In the genomic region with DNA sequence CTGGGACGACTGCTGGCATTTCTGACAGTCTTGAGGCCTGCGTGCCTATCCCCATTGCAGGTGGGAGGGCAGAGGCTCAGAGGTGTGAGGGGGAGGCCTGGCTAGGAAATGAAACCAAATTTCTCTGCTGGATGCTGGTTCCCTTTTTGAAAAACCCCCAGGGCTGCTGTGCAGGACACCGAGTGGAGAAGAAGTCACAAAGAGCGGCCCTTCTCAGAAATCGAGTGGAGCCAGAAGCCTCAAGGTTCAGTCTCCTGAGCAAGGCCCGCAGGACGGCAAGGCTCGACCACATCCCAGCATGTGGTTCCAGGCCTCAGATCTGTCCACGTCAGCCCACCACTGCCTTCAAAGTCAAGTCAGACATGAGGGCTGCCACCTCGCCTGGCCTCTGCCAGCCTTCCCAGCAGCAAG, we compare ENCODE assay signal across 17 cellular contexts.
DNase-seq lines count a peak whose midpoint lies in the region; ATAC-seq and TF ChIP-seq lines count a peak whose summit lies in the region.
"Had no signal": no experiment of that assay in that cellular context is flagged by ENCODE, and none has a peak within 500 bp of the region (broad histone marks: within the 10 kb centered on the region; RNA-seq: fewer than 3 reads in every experiment).

No MANE protein-coding gene starts in this region.

- no peak overlapping the region for H3K4me3 ChIP-seq in Panc1 (ENCODE audit: low read depth in 2 of 2, low read length in 2 of 2)
- no peak overlapping the region for H3K4me3 ChIP-seq in SJCRH30
- H3K4me3 ChIP-seq: A549, esophagus squamous epithelium had no signal

- peak; percentile 46 for DNase-seq in natural killer cell treated with Interleukin-12 subunit alpha and Interleukin-12 subunit beta and Interleukin-15 and Interleukin-18, amount 100 ng/mL, for 72 hours (ENCODE audit: low spot score)
- DNase-seq in natural killer cell (no peak), Panc1 (ENCODE audit: low read depth, low spot score) (no peak), memory B cell (ENCODE audit: low spot score in 2 of 2) (peak in 1 of 2 donors; percentile 17), anterior cingulate cortex (lab: John Stamatoyannopoulos, UW) (no peak), SJCRH30 (no peak)
- DNase-seq: activated CD8-positive, alpha-beta T cell treated with anti-CD3 and anti-CD28 coated beads, Interleukin-2, amount 10 ng/mL, durations not matched to agents 7 days and 5 days; activated naive CD8-positive, alpha-beta T cell treated with anti-CD3 and anti-CD28 coated beads, Interleukin-2, amount 50 U/mL, for 24 hours; CD4-positive, alpha-beta memory T cell; esophagus squamous epithelium; NCI-H1048; NCI-H2171; T-cell had no signal

- peaks cover 7% of the 10 kb centered on the region for H3K27me3 ChIP-seq in Panc1 (ENCODE audit: control insufficient read depth, insufficient read depth, low read length)
- no peaks in the 10 kb centered on the region for H3K27me3 ChIP-seq in SJCRH30

- in situ Hi-C loops in Panc1 (cut with HindIII; ENCODE audit: low pct_unique_long_range_greater_than_20kb, low sequenced_read_pairs), result no loop called here

- peaks cover 3% of the 10 kb centered on the region for H3K9me3 Mint-ChIP-seq in natural killer cell treated with Interleukin-12 subunit alpha and Interleukin-12 subunit beta and Interleukin-15 and Interleukin-18, amount 100 ng/mL, for 72 hours
- H3K9me3 Mint-ChIP-seq in natural killer cell, result peaks cover 4 to 7% of the 10 kb centered on the region in 2 donors
- H3K9me3 Mint-ChIP-seq in memory B cell, result peaks cover 8% of the 10 kb centered on the region

- peaks cover 31 to 40% of the 10 kb centered on the region in 2 donors for H3K27me3 Mint-ChIP-seq in natural killer cell treated with Interleukin-12 subunit alpha and Interleukin-12 subunit beta and Interleukin-15 and Interleukin-18, amount 100 ng/mL, for 72 hours
- peaks cover 32 to 71% of the 10 kb centered on the region in 2 donors for H3K27me3 Mint-ChIP-seq in natural killer cell (ENCODE audit: low read depth in 2 of 2)
- peaks cover 13% of the 10 kb centered on the region for H3K27me3 Mint-ChIP-seq in memory B cell

- H3K36me3 Mint-ChIP-seq in natural killer cell treated with Interleukin-12 subunit alpha and Interleukin-12 subunit beta and Interleukin-15 and Interleukin-18, amount 100 ng/mL, for 72 hours, result peaks cover 16% of the 10 kb centered on the region
- peaks cover 22% of the 10 kb centered on the region for H3K36me3 Mint-ChIP-seq in natural killer cell
- H3K36me3 Mint-ChIP-seq in memory B cell, result peaks cover 4% of the 10 kb centered on the region
- H3K36me3 Mint-ChIP-seq: CD4-positive, alpha-beta memory T cell; stimulated activated effector memory CD8-positive, alpha-beta T cell treated with anti-CD3 and anti-CD28 coated beads, Interleukin-12 subunit alpha, Interleukin-12 subunit beta, amount 100 ng/mL, for 72 hours; T-cell had no signal

- TF ChIP-seq CTCF in natural killer cell (IDR thresholded peaks at IDR 0.05) (no peak), Panc1 (IDR thresholded peaks at IDR 0.05) (no peak)

- H3K4me1 Mint-ChIP-seq in natural killer cell treated with Interleukin-12 subunit alpha and Interleukin-12 subunit beta and Interleukin-15 and Interleukin-18, amount 100 ng/mL, for 72 hours (ENCODE audit: low read depth in 2 of 2), result peaks cover 9 to 16% of the 10 kb centered on the region in 2 donors
- H3K4me1 Mint-ChIP-seq in natural killer cell (peaks cover 23 to 27% of the 10 kb centered on the region in 2 donors), memory B cell (peaks cover 14% of the 10 kb centered on the region)

- CTCF ChIA-PET in Panc1 (lab: Charles Lee), result no interaction called here

- ATAC-seq in natural killer cell treated with Interleukin-12 subunit alpha and Interleukin-12 subunit beta and Interleukin-15 and Interleukin-18, amount 100 ng/mL, for 72 hours, result no peak
- ATAC-seq in natural killer cell (no peak), Panc1 (0 out of 2 replicates have a peak, but pooled peaks have one; percentile 48), memory B cell (ENCODE audit: low read depth) (peak; percentile 96), GM21723 (IDR thresholded peaks at IDR 0.05; ENCODE audit: unreplicated experiment) (no peak), HG02938 (IDR thresholded peaks at IDR 0.05; ENCODE audit: unreplicated experiment) (no peak)
- ATAC-seq: A549; activated CD8-positive, alpha-beta T cell treated with anti-CD3 and anti-CD28 coated beads, Interleukin-2, amount 10 ng/mL, durations not matched to agents 7 days and 5 days; activated naive CD8-positive, alpha-beta T cell treated with anti-CD3 and anti-CD28 coated beads, Interleukin-2, amount 50 U/mL, for 24 hours; stimulated activated effector memory CD8-positive, alpha-beta T cell treated with anti-CD3 and anti-CD28 coated beads, Interleukin-12 subunit alpha, Interleukin-12 subunit beta, amount 100 ng/mL, for 72 hours; T-cell had no signal

- no peak overlapping the region for H3K27ac ChIP-seq in Panc1 (ENCODE audit: low read length)
- H3K27ac ChIP-seq in SJCRH30, result no peak overlapping the region
- H3K27ac ChIP-seq: A549, esophagus squamous epithelium had no signal

- H3K27ac Mint-ChIP-seq in natural killer cell treated with Interleukin-12 subunit alpha and Interleukin-12 subunit beta and Interleukin-15 and Interleukin-18, amount 100 ng/mL, for 72 hours, result no peak overlapping the region
- no peak overlapping the region for H3K27ac Mint-ChIP-seq in natural killer cell
- peak overlapping the region; percentile 36 for H3K27ac Mint-ChIP-seq in memory B cell
- H3K27ac Mint-ChIP-seq: activated naive CD8-positive, alpha-beta T cell treated with anti-CD3 and anti-CD28 coated beads, Interleukin-2, amount 50 U/mL, for 24 hours; CD4-positive, alpha-beta memory T cell; stimulated activated effector memory CD8-positive, alpha-beta T cell treated with anti-CD3 and anti-CD28 coated beads, Interleukin-12 subunit alpha, Interleukin-12 subunit beta, amount 100 ng/mL, for 72 hours; T-cell had no signal

- no peak overlapping the region for H3K4me3 Mint-ChIP-seq in natural killer cell treated with Interleukin-12 subunit alpha and Interleukin-12 subunit beta and Interleukin-15 and Interleukin-18, amount 100 ng/mL, for 72 hours
- no peak overlapping the region for H3K4me3 Mint-ChIP-seq in natural killer cell
- H3K4me3 Mint-ChIP-seq in memory B cell, result no peak overlapping the region
- H3K4me3 Mint-ChIP-seq: activated CD8-positive, alpha-beta T cell treated with anti-CD3 and anti-CD28 coated beads, Interleukin-2, amount 10 ng/mL, durations not matched to agents 7 days and 5 days; activated naive CD8-positive, alpha-beta T cell treated with anti-CD3 and anti-CD28 coated beads, Interleukin-2, amount 50 U/mL, for 24 hours; stimulated activated effector memory CD8-positive, alpha-beta T cell treated with anti-CD3 and anti-CD28 coated beads, Interleukin-12 subunit alpha, Interleukin-12 subunit beta, amount 100 ng/mL, for 72 hours; T-cell had no signal

- intact Hi-C loops in natural killer cell (cut with micrococcal nuclease), result no loop called here
- intact Hi-C loops in Panc1 (cut with micrococcal nuclease; ENCODE audit: unreplicated experiment), result no loop called here

- POLR2A ChIA-PET in Panc1 (lab: Charles Lee), result no interaction called here

- H3K9me3 ChIP-seq in Panc1 (ENCODE audit: control insufficient read depth, insufficient read depth, low read depth, low read length) (peaks cover 9% of the 10 kb centered on the region; the same call in 1 of the 2 replicates), SJCRH30 (replicated peaks) (no peaks in the 10 kb centered on the region)

- BruUV-seq in Panc1 (replicated peaks; lab: Mats Ljungman, UMichigan), result no TSS peak

- no peaks in the 10 kb centered on the region for H3K36me3 ChIP-seq in Panc1 (ENCODE audit: control insufficient read depth, insufficient read depth, low read length)
- H3K36me3 ChIP-seq in SJCRH30, result no peaks in the 10 kb centered on the region
- H3K36me3 ChIP-seq: esophagus squamous epithelium had no signal

- H3K4me1 ChIP-seq in Panc1 (ENCODE audit: control insufficient read depth, insufficient read depth, low read length) (0 out of 2 replicates have a peak, but pooled peaks cover under 1% of the 10 kb centered on the region), SJCRH30 (no peaks in the 10 kb centered on the region)
- H3K4me1 ChIP-seq: A549 had no signal

Comparison
In these comparisons a context has a peak if more than half of its experiments do, and no peak if none do; other contexts are left out.
1. ATAC-seq: peak in Panc1 (single experiment) and memory B cell (single experiment); none in natural killer cell treated with Interleukin-12 subunit alpha and Interleukin-12 subunit beta and Interleukin-15 and Interleukin-18, amount 100 ng/mL, for 72 hours (0 of 2), natural killer cell (0 of 3), GM21723 (single experiment) and HG02938 (single experiment).